Comparison of ENCODE assay signal across 32 cellular contexts in the genomic region with DNA sequence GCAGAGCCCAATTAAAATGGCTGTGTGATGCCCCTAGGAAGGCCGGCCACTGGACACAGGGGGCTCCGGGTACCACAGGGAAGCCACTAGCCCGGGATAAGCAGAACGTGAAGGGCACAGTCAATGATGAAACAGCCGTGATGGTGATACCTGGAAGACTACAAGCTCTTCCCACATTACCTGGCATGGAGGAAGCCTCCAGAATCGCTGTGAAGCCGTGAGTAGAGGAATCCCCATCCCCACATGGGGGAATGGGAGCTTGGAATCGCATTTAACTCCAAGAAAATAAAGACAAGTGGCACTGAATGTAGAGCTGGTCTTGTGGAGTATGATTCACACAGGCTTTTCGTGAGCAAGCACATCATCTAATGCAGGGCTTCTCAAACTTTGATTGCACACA. TPM values are rescaled to one million over a fixed set of nuclear protein-coding genes. Genes with fewer than 3 reads are reported as not detected.
"Had no signal": no experiment of that assay in that cellular context is flagged by ENCODE, and none has a peak within 500 bp of the region (broad histone marks: within the 10 kb centered on the region; RNA-seq: fewer than 3 reads in every experiment).

No MANE protein-coding gene starts in this region.

- H3K4me3 ChIP-seq: ascending aorta had no signal

- H3K27ac Mint-ChIP-seq: activated B cell treated with CpG ODN at 0.5 μM for 24 hours; activated CD4-positive, alpha-beta memory T cell treated with anti-CD3 and anti-CD28 coated beads for 36 hours; activated CD4-positive, alpha-beta T cell treated with anti-CD3 and anti-CD28 coated beads, Interleukin-2, amount 10 ng/mL, durations not matched to agents 24 days and 14 days; activated CD8-positive, alpha-beta T cell treated with anti-CD3 and anti-CD28 coated beads for 36 hours; activated naive CD4-positive, alpha-beta T cell treated with anti-CD3 and anti-CD28 coated beads for 36 hours; activated naive CD8-positive, alpha-beta T cell; activated naive CD8-positive, alpha-beta T cell treated with anti-CD3 and anti-CD28 coated beads, Interleukin-2, amount 10 ng/mL, durations not matched to agents 7 days and 5 days; activated naive CD8-positive, alpha-beta T cell treated with anti-CD3 and anti-CD28 coated beads, Interleukin-2, amount 50 U/mL, for 24 hours; activated T-cell treated with anti-CD3 and anti-CD28 coated beads, Interleukin-2, amount 50 U/mL, for 72 hours; activated T-helper 1 cell treated with anti-CD3 and anti-CD28 coated beads, Interleukin-12 subunit alpha, Interleukin-12 subunit beta, Interleukin-2, Interleukin-4 antibody, amounts not matched to agents 30 ng/mL and 10 ng/mL and 1 ng/mL, durations not matched to agents 14 hours and 24 hours and 36 hours; activated T-helper 17 cell treated with anti-CD3 and anti-CD28 coated beads, Interleukin-2, amount 50 U/mL, for 72 hours; brain; T-cell; T-helper 17 cell had no signal

- DNase-seq: activated B cell treated with CpG ODN at 0.5 μM for 24 hours; activated CD4-positive, alpha-beta memory T cell treated with anti-CD3 and anti-CD28 coated beads for 36 hours; activated CD4-positive, alpha-beta T cell treated with anti-CD3 and anti-CD28 coated beads for 4 hours; activated CD4-positive, alpha-beta T cell treated with anti-CD3 and anti-CD28 coated beads, Interleukin-2, amount 10 ng/mL, durations not matched to agents 24 days and 14 days; activated CD4-positive, alpha-beta T cell treated with anti-CD3 and anti-CD28 coated beads, Interleukin-2, amount 50 U/mL, for 1 hour; activated CD4-positive, alpha-beta T cell treated with anti-CD3 and anti-CD28 coated beads, Interleukin-2, amount 50 U/mL, for 4 hours; activated CD4-positive, CD25-positive, alpha-beta regulatory T cell treated with anti-CD3 and anti-CD28 coated beads, Interleukin-2, amount 50 U/mL, for 72 hours; activated CD8-positive, alpha-beta memory T cell treated with anti-CD3 and anti-CD28 coated beads, Interleukin-2, amount 50 U/mL, for 4 hours; activated CD8-positive, alpha-beta T cell treated with anti-CD3 and anti-CD28 coated beads for 36 hours; activated effector memory CD4-positive, alpha-beta T cell treated with anti-CD3 and anti-CD28 coated beads, Interleukin-2, amount 50 U/mL, for 16 hours; activated gamma-delta T cell treated with Interleukin-2 at 50 U/mL for 16 hours; activated naive CD4-positive, alpha-beta T cell; activated naive CD4-positive, alpha-beta T cell treated with anti-CD3 and anti-CD28 coated beads for 36 hours; activated naive CD4-positive, alpha-beta T cell treated with anti-CD3 and anti-CD28 coated beads, Interleukin-2, amount 50 U/mL, for 16 hours; activated naive CD8-positive, alpha-beta T cell treated with anti-CD3 and anti-CD28 coated beads, Interleukin-2, amount 10 ng/mL, durations not matched to agents 7 days and 5 days; activated naive CD8-positive, alpha-beta T cell treated with anti-CD3 and anti-CD28 coated beads, Interleukin-2, amount 50 U/mL, for 24 hours; activated T-cell treated with anti-CD3 and anti-CD28 coated beads for 4 hours; activated T-cell treated with anti-CD3 and anti-CD28 coated beads, Interleukin-2, amount 50 U/mL, for 1 hour; activated T-cell treated with anti-CD3 and anti-CD28 coated beads, Interleukin-2, amount 50 U/mL, for 4 hours; activated T-cell treated with anti-CD3 and anti-CD28 coated beads, Interleukin-2, amount 50 U/mL, for 72 hours; amygdala; anterior cingulate cortex; central memory CD4-positive, alpha-beta T cell; T-cell; T-helper 17 cell had no signal

- FAIRE-seq: TTC549 had no signal

- H3K36me3 ChIP-seq: ascending aorta had no signal

- H3K9me3 ChIP-seq: ascending aorta had no signal

- H3K36me3 Mint-ChIP-seq: activated CD4-positive, alpha-beta memory T cell treated with anti-CD3 and anti-CD28 coated beads for 36 hours; activated naive CD8-positive, alpha-beta T cell; activated naive CD8-positive, alpha-beta T cell treated with anti-CD3 and anti-CD28 coated beads, Interleukin-2, amount 10 ng/mL, durations not matched to agents 7 days and 5 days; T-cell had no signal

- H3K4me1 ChIP-seq: ascending aorta had no signal

- H3K27me3 ChIP-seq: ascending aorta had no signal

- H3K9me3 Mint-ChIP-seq: activated B cell treated with CpG ODN at 0.5 μM for 24 hours; activated CD4-positive, alpha-beta memory T cell treated with anti-CD3 and anti-CD28 coated beads for 36 hours; activated CD4-positive, alpha-beta T cell treated with anti-CD3 and anti-CD28 coated beads, Interleukin-2, amount 10 ng/mL, durations not matched to agents 24 days and 14 days; activated CD8-positive, alpha-beta T cell treated with anti-CD3 and anti-CD28 coated beads for 36 hours; activated naive CD4-positive, alpha-beta T cell treated with anti-CD3 and anti-CD28 coated beads for 36 hours; activated naive CD8-positive, alpha-beta T cell treated with anti-CD3 and anti-CD28 coated beads, Interleukin-2, amount 10 ng/mL, durations not matched to agents 7 days and 5 days; activated naive CD8-positive, alpha-beta T cell treated with anti-CD3 and anti-CD28 coated beads, Interleukin-2, amount 50 U/mL, for 24 hours; activated T-cell treated with anti-CD3 and anti-CD28 coated beads, Interleukin-2, amount 50 U/mL, for 4 hours; activated T-cell treated with anti-CD3 and anti-CD28 coated beads, Interleukin-2, amount 50 U/mL, for 72 hours; activated T-helper 1 cell treated with anti-CD3 and anti-CD28 coated beads, Interleukin-12 subunit alpha, Interleukin-12 subunit beta, Interleukin-2, Interleukin-4 antibody, amounts not matched to agents 30 ng/mL and 10 ng/mL and 1 ng/mL, durations not matched to agents 14 hours and 24 hours and 36 hours; activated T-helper 17 cell treated with anti-CD3 and anti-CD28 coated beads, Interleukin-2, amount 50 U/mL, for 72 hours; T-cell had no signal

- ATAC-seq: activated CD8-positive, alpha-beta T cell treated with anti-CD3 and anti-CD28 coated beads for 36 hours; activated naive CD8-positive, alpha-beta T cell treated with anti-CD3 and anti-CD28 coated beads, Interleukin-2, amount 50 U/mL, for 24 hours; activated T-cell treated with anti-CD3 and anti-CD28 coated beads, Interleukin-2, amount 50 U/mL, for 4 hours; activated T-cell treated with anti-CD3 and anti-CD28 coated beads, Interleukin-2, amount 50 U/mL, for 72 hours; activated T-helper 17 cell treated with anti-CD3 and anti-CD28 coated beads, Interleukin-2, amount 50 U/mL, for 72 hours; T-cell; T-helper 17 cell had no signal

- H3K27ac ChIP-seq: ascending aorta, VCaP had no signal

RNA-seq across cellular contexts. Expression of gene GALNT14, which starts 16.1 kb away (rescaled TPM):
- total RNA-seq: activated naive CD8-positive, alpha-beta T cell treated with anti-CD3 and anti-CD28 coated beads, Interleukin-2, amount 10 ng/mL, durations not matched to agents 7 days and 5 days; ascending aorta; T-helper 17 cell had no signal
